ENCODE assay signal across 2 cellular contexts in genomic region chr4:140790765-140791164, GRCh38.
TF ChIP-seq lines count a peak whose summit lies in the region.

No MANE protein-coding gene starts in this region.

TF ChIP-seq in IMR-90, 13 proteins besides CTCF, POLR2A, EP300 and RAD21 (continued from another document):
- no peak for TF ChIP-seq CHD1 (IDR thresholded peaks at IDR 0.05; ENCODE audit: low read depth, low read length)
- TF ChIP-seq ELK1 (IDR thresholded peaks at IDR 0.05; ENCODE audit: borderline replicate concordance, low read depth, low read length), result no peak
- TF ChIP-seq MAFK (IDR thresholded peaks at IDR 0.05; ENCODE audit: low read depth, low read length), result no peak
- TF ChIP-seq MAZ (IDR thresholded peaks at IDR 0.05; ENCODE audit: borderline replicate concordance, low read depth, low read length), result no peak
- TF ChIP-seq CEBPB (IDR thresholded peaks at IDR 0.05; ENCODE audit: low read depth, low read length), result no peak
- TF ChIP-seq RFX5 (IDR thresholded peaks at IDR 0.05; ENCODE audit: low read depth, low read length), result no peak
- TF ChIP-seq BHLHE40 (IDR thresholded peaks at IDR 0.05; ENCODE audit: low read depth, low read length), result no peak
- no peak for TF ChIP-seq NFE2L2 (IDR thresholded peaks at IDR 0.05; ENCODE audit: low read depth, low read length)
- TF ChIP-seq USF2 (IDR thresholded peaks at IDR 0.05; ENCODE audit: low read depth, low read length), result no peak
- no peak for TF ChIP-seq MXI1 (IDR thresholded peaks at IDR 0.05; ENCODE audit: borderline replicate concordance, low read depth, low read length)
- TF ChIP-seq FOS (IDR thresholded peaks at IDR 0.05; ENCODE audit: low read depth, low read length), result no peak
- TF ChIP-seq RCOR1 (IDR thresholded peaks at IDR 0.05; ENCODE audit: insufficient replicate concordance, low read length), result no peak

TF ChIP-seq in WTC11, 78 proteins besides CTCF, POLR2A, EP300 and RAD21 (continued from another document):
- TF ChIP-seq TP53 (CRISPR knock-in tag; IDR thresholded peaks at IDR 0.05) (no peak), EMX1 (CRISPR knock-in tag; IDR thresholded peaks at IDR 0.05) (no peak), ATF3 (CRISPR knock-in tag; conservative IDR thresholded peaks at IDR 0.05) (no peak), ZNF671 (CRISPR knock-in tag; IDR thresholded peaks at IDR 0.05) (no peak), ATF6 (CRISPR knock-in tag; IDR thresholded peaks at IDR 0.05) (no peak), TEAD4 (CRISPR knock-in tag; IDR thresholded peaks at IDR 0.05) (no peak), ARID4B (CRISPR knock-in tag; IDR thresholded peaks at IDR 0.05; ENCODE audit: borderline replicate concordance) (no peak), CREM (CRISPR knock-in tag; IDR thresholded peaks at IDR 0.05) (no peak), ZNF232 (CRISPR knock-in tag; IDR thresholded peaks at IDR 0.05) (no peak), SMAD3 (CRISPR knock-in tag; IDR thresholded peaks at IDR 0.05; ENCODE audit: borderline replicate concordance) (no peak), MLX (CRISPR knock-in tag; IDR thresholded peaks at IDR 0.05) (no peak), ZNF138 (CRISPR knock-in tag; conservative IDR thresholded peaks at IDR 0.05) (no peak), FOXJ3 (CRISPR knock-in tag; IDR thresholded peaks at IDR 0.05; ENCODE audit: borderline replicate concordance) (no peak)
TF ChIP-seq in WTC11: peak in this region for 0.
